8 cellular contexts compared by ENCODE assay signal in genomic region chr22:38873469-38874411, GRCh38. TPM values are rescaled to one million over a fixed set of nuclear protein-coding genes. Genes with fewer than 3 reads are reported as not detected.
DNase-seq lines count a peak whose midpoint lies in the region; ATAC-seq and TF ChIP-seq lines count a peak whose summit lies in the region.

No MANE protein-coding gene starts in this region.

- POLR2A ChIA-PET in CD8-positive, alpha-beta memory T cell (lab: Charles Lee) = no interaction called here
- POLR2A ChIA-PET in activated CD8-positive, alpha-beta T cell treated with anti-CD3 and anti-CD28 coated beads for 36 hours (lab: Charles Lee) = interaction anchor here (0.6 to 1.3 kb wide), 9 partner anchors 68 to 445 kb away, joined by 3 to 4 read pairs (median 3); partner anchors contain the start of genes APOBEC3B and RPL3

- H3K4me1 Mint-ChIP-seq in CD8-positive, alpha-beta memory T cell = peaks cover 33 to 47% (median 43%) of the 10 kb centered on the region in 3 donors
- H3K4me1 Mint-ChIP-seq in activated CD8-positive, alpha-beta T cell treated with anti-CD3 and anti-CD28 coated beads for 36 hours (ENCODE audit: low read depth) = peaks cover 50% of the 10 kb centered on the region

- no peak overlapping the region for H3K4me3 ChIP-seq in CD8-positive, alpha-beta memory T cell (ENCODE audit: low read length)
- H3K4me3 ChIP-seq in gastrocnemius medialis = peak overlapping the region; percentile 77 to 98 (median 90)

- in situ Hi-C loops in gastrocnemius medialis (cut with MboI; ENCODE audit: low sequenced_read_pairs in 4 of 4) = loop anchor here in 1 of 4 donors (10.0 kb wide), 1 partner anchor 251 kb away; no protein-coding TSS in a partner anchor

- peaks cover 0 to 4% of the 10 kb centered on the region in 2 donors for H3K27me3 Mint-ChIP-seq in CD8-positive, alpha-beta memory T cell
- H3K27me3 Mint-ChIP-seq in activated CD8-positive, alpha-beta T cell treated with anti-CD3 and anti-CD28 coated beads for 36 hours = no peaks in the 10 kb centered on the region

- peak in 3 of 5 donors; percentile 34 to 82 (median 42) for DNase-seq in CD8-positive, alpha-beta memory T cell
- DNase-seq in NCI-H128 (lab: John Stamatoyannopoulos, UW; ENCODE audit: unreplicated experiment) = peak; percentile 52
- DNase-seq in activated CD8-positive, alpha-beta T cell treated with anti-CD3 and anti-CD28 coated beads for 36 hours = peak; percentile 88
- peak; percentile 97 for DNase-seq in epithelial cell of prostate (ENCODE audit: low read depth, low spot score)
- DNase-seq in gastrocnemius medialis = no peak
- no peak for DNase-seq in iPS-NIHi7 (ENCODE audit: extremely low spot score)
- DNase-seq in cerebellar cortex (ENCODE audit: low spot score) = no peak

- peaks cover 40% of the 10 kb centered on the region for H3K4me1 ChIP-seq in CD8-positive, alpha-beta memory T cell (ENCODE audit: insufficient read depth, low read length)
- peaks cover 12 to 30% of the 10 kb centered on the region in 2 donors for H3K4me1 ChIP-seq in gastrocnemius medialis

- H3K9me3 Mint-ChIP-seq in CD8-positive, alpha-beta memory T cell = no peaks in the 10 kb centered on the region
- no peaks in the 10 kb centered on the region for H3K9me3 Mint-ChIP-seq in activated CD8-positive, alpha-beta T cell treated with anti-CD3 and anti-CD28 coated beads for 36 hours

- peak overlapping the region; percentile 82 to 99 (median 88) for H3K27ac Mint-ChIP-seq in CD8-positive, alpha-beta memory T cell
- H3K27ac Mint-ChIP-seq in activated CD8-positive, alpha-beta T cell treated with anti-CD3 and anti-CD28 coated beads for 36 hours = peak overlapping the region; percentile 87

- TF ChIP-seq CTCF in activated CD8-positive, alpha-beta T cell treated with anti-CD3 and anti-CD28 coated beads for 36 hours (IDR thresholded peaks at IDR 0.05) = no peak
- TF ChIP-seq CTCF in gastrocnemius medialis (IDR thresholded peaks at IDR 0.05 in 4 of 5, conservative IDR thresholded peaks at IDR 0.05 in 1 of 5) = no peak

- no peaks in the 10 kb centered on the region for H3K9me3 ChIP-seq in CD8-positive, alpha-beta memory T cell (ENCODE audit: low read length)
- H3K9me3 ChIP-seq in gastrocnemius medialis = no peaks in the 10 kb centered on the region

- H3K36me3 Mint-ChIP-seq in CD8-positive, alpha-beta memory T cell = peaks cover 0 to 20% (median 0%) of the 10 kb centered on the region in 3 donors
- H3K36me3 Mint-ChIP-seq in activated CD8-positive, alpha-beta T cell treated with anti-CD3 and anti-CD28 coated beads for 36 hours (ENCODE audit: low read depth) = peaks cover 22% of the 10 kb centered on the region

- ATAC-seq in activated CD8-positive, alpha-beta T cell treated with anti-CD3 and anti-CD28 coated beads for 36 hours = peak; percentile 76
- ATAC-seq in gastrocnemius medialis (no peak), HG03196 (IDR thresholded peaks at IDR 0.05; ENCODE audit: unreplicated experiment) (no peak)

- H3K36me3 ChIP-seq in CD8-positive, alpha-beta memory T cell (ENCODE audit: insufficient read depth, low read length) = peaks cover 5% of the 10 kb centered on the region
- no peaks in the 10 kb centered on the region for H3K36me3 ChIP-seq in gastrocnemius medialis

- CTCF ChIA-PET in CD8-positive, alpha-beta memory T cell (lab: Charles Lee) = interaction anchor here (1.5 kb wide), 1 partner anchor 655 kb away, joined by 3 read pairs; no protein-coding TSS in a partner anchor
- CTCF ChIA-PET in activated CD8-positive, alpha-beta T cell treated with anti-CD3 and anti-CD28 coated beads for 36 hours (lab: Charles Lee) = interaction anchor here (0.6 to 1.9 kb wide), 5 partner anchors 15 to 129 kb away, joined by 3 to 6 read pairs (median 4); no protein-coding TSS in a partner anchor

- H3K27ac ChIP-seq in CD8-positive, alpha-beta memory T cell (ENCODE audit: low read depth, low read length) = no peak overlapping the region
- H3K27ac ChIP-seq in epithelial cell of prostate (peak overlapping the region; percentile 54), gastrocnemius medialis (peak overlapping the region; percentile 86 to 99 (median 97))

- no peak for TF ChIP-seq POLR2A in gastrocnemius medialis (IDR thresholded peaks at IDR 0.05)

- H3K27me3 ChIP-seq in CD8-positive, alpha-beta memory T cell (ENCODE audit: insufficient read depth, low read length, poor library complexity, severe bottlenecking) = no peaks in the 10 kb centered on the region
- no peaks in the 10 kb centered on the region for H3K27me3 ChIP-seq in gastrocnemius medialis

- intact Hi-C loops in activated CD8-positive, alpha-beta T cell treated with anti-CD3 and anti-CD28 coated beads for 36 hours (cut with micrococcal nuclease) = loop anchor here (2.0 to 10.0 kb wide), 4 partner anchors 69 to 241 kb away; no protein-coding TSS in a partner anchor
- intact Hi-C loops in gastrocnemius medialis (cut with DNase I; ENCODE audit: low total_unique reads) = loop anchor here (5.0 to 10.0 kb wide), 5 partner anchors 109 to 364 kb away; partner anchors contain the start of genes APOBEC3B and GTPBP1

- H3K4me3 Mint-ChIP-seq in CD8-positive, alpha-beta memory T cell = peak overlapping the region; percentile 82 to 94 (median 92)
- peak overlapping the region; percentile 92 for H3K4me3 Mint-ChIP-seq in activated CD8-positive, alpha-beta T cell treated with anti-CD3 and anti-CD28 coated beads for 36 hours

RNA-seq across cellular contexts. Expression of gene CBX6, which starts 1.7 kb away (rescaled TPM):
- total RNA-seq in CD8-positive, alpha-beta memory T cell = 100 to 1,000 TPM; 159 to 171 TPM
- polyA plus RNA-seq in CD8-positive, alpha-beta memory T cell = 10.8 TPM
- 10 to 100 TPM; 97.7 to 99.4 TPM for total RNA-seq in activated CD8-positive, alpha-beta T cell treated with anti-CD3 and anti-CD28 coated beads for 36 hours
- 10 to 100 TPM in 3 of 4 donors, 1 to 10 TPM in 1; 8.4 to 21.5 (median 17.7) TPM for total RNA-seq in gastrocnemius medialis

RNA-seq across cellular contexts. Expression of gene NPTXR, which starts 29.9 kb away (rescaled TPM):
- total RNA-seq in CD8-positive, alpha-beta memory T cell = 1 to 10 TPM; 5.9 to 6.3 TPM
- polyA plus RNA-seq in CD8-positive, alpha-beta memory T cell = 1.0 TPM
- total RNA-seq in activated CD8-positive, alpha-beta T cell treated with anti-CD3 and anti-CD28 coated beads for 36 hours = under 1 TPM; 0.69 to 0.83 TPM
- total RNA-seq in gastrocnemius medialis = 1 to 10 TPM in 1 of 4 donors, under 1 TPM in 3; 0.25 to 5.0 (median 0.73) TPM

Comparison
In these comparisons a context has a peak if more than half of its experiments do, and no peak if none do; other contexts are left out.
1. DNase-seq: peak in CD8-positive, alpha-beta memory T cell (3 of 5), NCI-H128 (single experiment), activated CD8-positive, alpha-beta T cell treated with anti-CD3 and anti-CD28 coated beads for 36 hours (single experiment) and epithelial cell of prostate (single experiment); none in gastrocnemius medialis (0 of 2), iPS-NIHi7 (single experiment) and cerebellar cortex (single experiment).
2. RNA of gene CBX6, which starts 1.7 kb away (total RNA-seq): 159 to 171 TPM in CD8-positive, alpha-beta memory T cell and 97.7 to 99.4 TPM in activated CD8-positive, alpha-beta T cell treated with anti-CD3 and anti-CD28 coated beads for 36 hours; 8.4 to 21.5 TPM in gastrocnemius medialis; every median in the first group is over 4 times any median in the second.